1 cellular context compared by ENCODE assay signal in genomic region chr15:98854496-98854895, GRCh38.
TF ChIP-seq lines count a peak whose summit lies in the region.

No MANE protein-coding gene starts in this region.

TF ChIP-seq in SK-N-SH treated with all-trans-retinoic acid at 6 μM for 48 hours, 23 proteins besides CTCF, POLR2A, EP300 and RAD21 (continued from another document):
- TF ChIP-seq ZNF70 (CRISPR knock-in tag; IDR thresholded peaks at IDR 0.05) (no peak), TSHZ2 (CRISPR knock-in tag; IDR thresholded peaks at IDR 0.05) (no peak), GLIS3 (CRISPR knock-in tag; IDR thresholded peaks at IDR 0.05) (no peak), CSRNP3 (CRISPR knock-in tag; IDR thresholded peaks at IDR 0.05) (no peak), ZNF8 (CRISPR knock-in tag; IDR thresholded peaks at IDR 0.05) (no peak)
TF ChIP-seq in SK-N-SH treated with all-trans-retinoic acid at 6 μM for 48 hours: peak in this region for 0.
